ENCODE assay signal across 25 cellular contexts in genomic region chr17:55446581-55447205, GRCh38. TPM values are rescaled to one million over a fixed set of nuclear protein-coding genes. Genes with fewer than 3 reads are reported as not detected.
A peak's percentile ranks its signal among the peaks of the same experiment; 100 is the strongest.
DNase-seq lines count a peak whose midpoint lies in the region; ATAC-seq and TF ChIP-seq lines count a peak whose summit lies in the region.
"Had no signal": no experiment of that assay in that cellular context is flagged by ENCODE, and none has a peak within 500 bp of the region (broad histone marks: within the 10 kb centered on the region; RNA-seq: fewer than 3 reads in every experiment).

No MANE protein-coding gene starts in this region.

- intact Hi-C loops in sigmoid colon (cut with DNase I) (no loop called here), cardiac septum (cut with DNase I) (no loop called here)

- H3K27ac ChIP-seq in liver (ENCODE audit: low read depth in 1 of 2, low read length in 2 of 2) (peak overlapping the region; percentile 88 to 92), sigmoid colon (peak overlapping the region; percentile 78 to 92 (median 86))
- H3K27ac ChIP-seq: brain microvascular endothelial cell, colonic mucosa, thoracic aorta had no signal

- no peak for TF ChIP-seq CTCF in liver (IDR thresholded peaks at IDR 0.05; ENCODE audit: low read depth, low read length, missing input control)
- no peak for TF ChIP-seq CTCF in sigmoid colon (IDR thresholded peaks at IDR 0.05)

- no peak for TF ChIP-seq POLR2A in sigmoid colon (IDR thresholded peaks at IDR 0.05)

- WGBS in liver: 28% methylated on average over 4 of the region's 4 CpGs
- WGBS in sigmoid colon, 2 donors: 30 to 72% methylated on average over 4 of the region's 4 CpGs

- no peak for TF ChIP-seq EP300 in sigmoid colon (IDR thresholded peaks at IDR 0.05)

- no peaks in the 10 kb centered on the region for H3K36me3 ChIP-seq in adipocyte (ENCODE audit: control insufficient read depth, insufficient read depth, low read length, severe bottlenecking)
- no peaks in the 10 kb centered on the region for H3K36me3 ChIP-seq in liver (ENCODE audit: control insufficient read depth in 4 of 4, insufficient read depth in 3 of 4, low read depth in 1 of 4, low read length in 3 of 4)
- H3K36me3 ChIP-seq in sigmoid colon: no peaks in the 10 kb centered on the region
- H3K36me3 ChIP-seq: brain microvascular endothelial cell, colonic mucosa, thoracic aorta had no signal

- H3K4me1 ChIP-seq in adipocyte (ENCODE audit: control insufficient read depth, insufficient read depth, low read length): peaks cover 65% of the 10 kb centered on the region
- H3K4me1 ChIP-seq in liver (ENCODE audit: control insufficient read depth in 4 of 4, insufficient read depth in 4 of 4, low read length in 3 of 4): peaks cover 5 to 25% (median 17%) of the 10 kb centered on the region in 4 donors
- peaks cover 0 to 78% (median 66%) of the 10 kb centered on the region in 4 donors for H3K4me1 ChIP-seq in sigmoid colon
- H3K4me1 ChIP-seq: colonic mucosa had no signal

- no peaks in the 10 kb centered on the region for H3K9me3 ChIP-seq in adipocyte (ENCODE audit: control insufficient read depth, low read length)
- H3K9me3 ChIP-seq in liver (ENCODE audit: control insufficient read depth in 4 of 4, low read length in 3 of 4): no peaks in the 10 kb centered on the region
- no peaks in the 10 kb centered on the region for H3K9me3 ChIP-seq in sigmoid colon
- H3K9me3 ChIP-seq: colonic mucosa, thoracic aorta had no signal

- no peak overlapping the region for H3K4me3 ChIP-seq in adipocyte (ENCODE audit: low read length)
- no peak overlapping the region for H3K4me3 ChIP-seq in liver (ENCODE audit: low read depth in 1 of 3, low read length in 3 of 3)
- no peak overlapping the region for H3K4me3 ChIP-seq in sigmoid colon
- H3K4me3 ChIP-seq: colonic mucosa, skin epidermis, thoracic aorta had no signal

- in situ Hi-C loops in Caki2 (cut with HindIII; ENCODE audit: low pct_unique_long_range_greater_than_20kb, low sequenced_read_pairs): no loop called here

- H3K27me3 ChIP-seq in adipocyte (replicated peaks; ENCODE audit: control insufficient read depth, insufficient read depth, low read length) (no peaks in the 10 kb centered on the region), liver (ENCODE audit: control insufficient read depth in 4 of 4, insufficient read depth in 4 of 4, low read length in 3 of 4) (no peaks in the 10 kb centered on the region), sigmoid colon (no peaks in the 10 kb centered on the region)
- H3K27me3 ChIP-seq: brain microvascular endothelial cell, colonic mucosa had no signal

- peak; percentile 51 to 52 for TF ChIP-seq RAD21 in liver (IDR thresholded peaks at IDR 0.05)

- H3K9ac ChIP-seq in adipocyte (ENCODE audit: low read length) (peak overlapping the region; percentile 2), liver (ENCODE audit: low read depth in 1 of 2, low read length in 2 of 2) (peak overlapping the region in 1 of 2 donors; percentile 89)

- peak; percentile 41 for DNase-seq in Caki2 (ENCODE audit: low read depth)
- no peak for DNase-seq in adipocyte (ENCODE audit: low read depth)
- DNase-seq in sigmoid colon: no peak
- no peak for DNase-seq in cardiac septum (ENCODE audit: low spot score)
- DNase-seq: activated CD4-positive, alpha-beta memory T cell treated with anti-CD3 and anti-CD28 coated beads, Interleukin-2, amount 10 ng/mL, durations not matched to agents 7 days and 5 days; activated gamma-delta T cell treated with Interleukin-2 at 50 U/mL for 16 hours; brain microvascular endothelial cell; colonic mucosa; COR-L47; effector memory CD8-positive, alpha-beta T cell; H9; NCI-H1092 treated with DMSO at 0.1 percent for 48 hours; NCI-H1930; NCI-H2227 treated with DMSO at 0.1 percent for 48 hours; NCI-H82; stimulated activated CD4-positive, alpha-beta T cell treated with anti-CD3 and anti-CD28 coated beads, Interleukin-2, amount 100 ng/mL, for 24 hours; stimulated activated naive B cell treated with anti-CD40 and anti-IgM and Interleukin-4, amounts not matched to agents 10 μg/mL and 1 μg/mL and 100 μg/mL, for 72 hours; T1000 had no signal

- ATAC-seq in GM18511 (IDR thresholded peaks at IDR 0.05; ENCODE audit: unreplicated experiment) (no peak), GM21717 (IDR thresholded peaks at IDR 0.05; ENCODE audit: unreplicated experiment) (no peak), HG02763 (IDR thresholded peaks at IDR 0.05; ENCODE audit: unreplicated experiment) (no peak)
- ATAC-seq: activated CD4-positive, CD25-positive, alpha-beta regulatory T cell treated with anti-CD3 and anti-CD28 coated beads, Interleukin-2, amount 50 U/mL, for 24 hours; effector memory CD8-positive, alpha-beta T cell; stimulated activated naive B cell treated with anti-CD40 and anti-IgM and Interleukin-4, amounts not matched to agents 10 μg/mL and 1 μg/mL and 100 μg/mL, for 72 hours had no signal

TF ChIP-seq in liver, 16 proteins besides CTCF, POLR2A, EP300 and RAD21:
- TF ChIP-seq JUND (IDR thresholded peaks at IDR 0.05) (peak; percentile 90 to 91), FOXA1 (IDR thresholded peaks at IDR 0.05) (peak; percentile 92), ATF3 (IDR thresholded peaks at IDR 0.05) (peak; percentile 80), EGR1 (IDR thresholded peaks at IDR 0.05; ENCODE audit: low read depth in 2 of 2) (peak; percentile 80 to 98), MAX (IDR thresholded peaks at IDR 0.05) (peak; percentile 61), YY1 (IDR thresholded peaks at IDR 0.05) (peak; percentile 88), RXRA (IDR thresholded peaks at IDR 0.05) (peak; percentile 94 to 96), ZBTB33 (IDR thresholded peaks at IDR 0.05) (peak; percentile 92), TAF1 (conservative IDR thresholded peaks at IDR 0.05) (peak; percentile 32), NR2F2 (IDR thresholded peaks at IDR 0.05) (peak; percentile 64), REST (IDR thresholded peaks at IDR 0.05) (peak; percentile 82), SP1 (IDR thresholded peaks at IDR 0.05) (peak; percentile 99), GABPA (IDR thresholded peaks at IDR 0.05 in 1 of 2, conservative IDR thresholded peaks at IDR 0.05 in 1 of 2) (peak; percentile 21 to 54), HNF4A (conservative IDR thresholded peaks at IDR 0.05) (peak; percentile 88 to 91), FOXA2 (IDR thresholded peaks at IDR 0.05) (peak; percentile 97), HNF4G (IDR thresholded peaks at IDR 0.05) (peak; percentile 72)

RNA-seq across cellular contexts. Expression of gene MMD, which starts 25.1 kb away (rescaled TPM):
- 23.6 and 26.3 TPM in 2 replicates for total RNA-seq in Caki2 (2014; rRNA removed; shearing (Covaris generic); ENCODE audit: low replicate concordance)
- total RNA-seq in liver: 10 to 100 TPM; 12.9 to 18.7 TPM
- 1 to 10 TPM; 4.9 to 9.9 TPM for polyA plus RNA-seq in liver
- total RNA-seq in sigmoid colon: 10 to 100 TPM; 26.9 to 51.3 (median 34.6) TPM
- 10 to 100 TPM; 12.0 to 17.8 (median 17.0) TPM for polyA plus RNA-seq in sigmoid colon
- 12.6 TPM for total RNA-seq in cardiac septum
